Comparison of ENCODE assay signal across 10 cellular contexts in genomic region chr7:115340828-115341227, GRCh38.
DNase-seq lines count a peak whose midpoint lies in the region; ATAC-seq, FAIRE-seq and TF ChIP-seq lines count a peak whose summit lies in the region.
"Had no signal": no experiment of that assay in that cellular context is flagged by ENCODE, and none has a peak within 500 bp of the region (broad histone marks: within the 10 kb centered on the region; RNA-seq: fewer than 3 reads in every experiment).

No MANE protein-coding gene starts in this region.

- CTCF ChIA-PET in activated naive CD4-positive, alpha-beta T cell treated with anti-CD3 and anti-CD28 coated beads for 36 hours (lab: Charles Lee): no interaction called here
- CTCF ChIA-PET in activated naive CD4-positive, alpha-beta T cell treated with anti-CD3 and anti-CD28 coated beads, Interleukin-2, amount 10 ng/mL, durations not matched to agents 7 days and 5 days (lab: Charles Lee): no interaction called here

- H3K4me1 Mint-ChIP-seq in activated naive CD4-positive, alpha-beta T cell treated with anti-CD3 and anti-CD28 coated beads for 36 hours (ENCODE audit: low read depth): peaks cover 6% of the 10 kb centered on the region
- H3K4me1 Mint-ChIP-seq in activated naive CD4-positive, alpha-beta T cell treated with anti-CD3 and anti-CD28 coated beads, Interleukin-2, amount 10 ng/mL, durations not matched to agents 7 days and 5 days: no peaks in the 10 kb centered on the region

- no peaks in the 10 kb centered on the region for H3K36me3 Mint-ChIP-seq in activated naive CD4-positive, alpha-beta T cell treated with anti-CD3 and anti-CD28 coated beads for 36 hours (ENCODE audit: low read depth)
- H3K36me3 Mint-ChIP-seq in activated naive CD4-positive, alpha-beta T cell treated with anti-CD3 and anti-CD28 coated beads, Interleukin-2, amount 10 ng/mL, durations not matched to agents 7 days and 5 days: no peaks in the 10 kb centered on the region

- H3K27ac Mint-ChIP-seq in activated naive CD4-positive, alpha-beta T cell treated with anti-CD3 and anti-CD28 coated beads for 36 hours: no peak overlapping the region
- H3K27ac Mint-ChIP-seq in activated naive CD4-positive, alpha-beta T cell treated with anti-CD3 and anti-CD28 coated beads, Interleukin-2, amount 10 ng/mL, durations not matched to agents 7 days and 5 days: no peak overlapping the region

- intact Hi-C loops in activated naive CD4-positive, alpha-beta T cell treated with anti-CD3 and anti-CD28 coated beads for 36 hours (cut with micrococcal nuclease): no loop called here

- no peak for FAIRE-seq in D721Med (lab: Jason Lieb, UNC)
- FAIRE-seq: islet of Langerhans had no signal

- H3K27me3 Mint-ChIP-seq in activated naive CD4-positive, alpha-beta T cell treated with anti-CD3 and anti-CD28 coated beads for 36 hours (ENCODE audit: low read depth): no peaks in the 10 kb centered on the region
- peaks cover 5% of the 10 kb centered on the region for H3K27me3 Mint-ChIP-seq in activated naive CD4-positive, alpha-beta T cell treated with anti-CD3 and anti-CD28 coated beads, Interleukin-2, amount 10 ng/mL, durations not matched to agents 7 days and 5 days

- TF ChIP-seq CTCF in choroid plexus epithelial cell (conservative IDR thresholded peaks at IDR 0.05; ENCODE audit: low read depth, low read length) (peak; percentile 41), D721Med (IDR thresholded peaks at IDR 0.05; ENCODE audit: insufficient read depth, missing control alignments) (no peak)

- DNase-seq in activated naive CD4-positive, alpha-beta T cell treated with anti-CD3 and anti-CD28 coated beads for 36 hours: peak; percentile 12
- no peak for DNase-seq in activated naive CD4-positive, alpha-beta T cell treated with anti-CD3 and anti-CD28 coated beads, Interleukin-2, amount 10 ng/mL, durations not matched to agents 7 days and 5 days
- peak; percentile 11 for DNase-seq in HT-29 (ENCODE audit: low spot score)
- DNase-seq in choroid plexus epithelial cell (ENCODE audit: low read depth): peak; percentile 81
- peak; percentile 75 for DNase-seq in stromal cell of bone marrow (ENCODE audit: low read depth)
- DNase-seq in D721Med (ENCODE audit: insufficient read length, low spot score): no peak
- DNase-seq in GM19240 (ENCODE audit: insufficient read length, low spot score): no peak
- DNase-seq: activated naive CD4-positive, alpha-beta T cell treated with Interleukin-2 at 50 U/mL for 16 hours had no signal

- H3K4me3 Mint-ChIP-seq in activated naive CD4-positive, alpha-beta T cell treated with anti-CD3 and anti-CD28 coated beads for 36 hours: no peak overlapping the region
- H3K4me3 Mint-ChIP-seq in activated naive CD4-positive, alpha-beta T cell treated with anti-CD3 and anti-CD28 coated beads, Interleukin-2, amount 10 ng/mL, durations not matched to agents 7 days and 5 days: no peak overlapping the region

- H3K4me3 ChIP-seq in choroid plexus epithelial cell (ENCODE audit: low read depth, low read length): no peak overlapping the region

- ATAC-seq in GM19328 (IDR thresholded peaks at IDR 0.05; ENCODE audit: unreplicated experiment): no peak

- H3K9me3 Mint-ChIP-seq in activated naive CD4-positive, alpha-beta T cell treated with anti-CD3 and anti-CD28 coated beads for 36 hours: no peaks in the 10 kb centered on the region
- no peaks in the 10 kb centered on the region for H3K9me3 Mint-ChIP-seq in activated naive CD4-positive, alpha-beta T cell treated with anti-CD3 and anti-CD28 coated beads, Interleukin-2, amount 10 ng/mL, durations not matched to agents 7 days and 5 days

Comparison
In these comparisons a context has a peak if more than half of its experiments do, and no peak if none do; other contexts are left out.
1. DNase-seq: peak in activated naive CD4-positive, alpha-beta T cell treated with anti-CD3 and anti-CD28 coated beads for 36 hours (single experiment), HT-29 (single experiment), choroid plexus epithelial cell (single experiment) and stromal cell of bone marrow (single experiment); none in activated naive CD4-positive, alpha-beta T cell treated with anti-CD3 and anti-CD28 coated beads, Interleukin-2, amount 10 ng/mL, durations not matched to agents 7 days and 5 days (single experiment), D721Med (single experiment) and GM19240 (single experiment).